ENCODE assay signal across 10 cellular contexts in genomic region chr1:55893155-55893554, GRCh38.
A peak's percentile ranks its signal among the peaks of the same experiment; 100 is the strongest.
DNase-seq lines count a peak whose midpoint lies in the region; ATAC-seq, FAIRE-seq and TF ChIP-seq lines count a peak whose summit lies in the region.
"Had no signal": no experiment of that assay in that cellular context is flagged by ENCODE, and none has a peak within 500 bp of the region (broad histone marks: within the 10 kb centered on the region; RNA-seq: fewer than 3 reads in every experiment).

No MANE protein-coding gene starts in this region.

- H3K27me3 ChIP-seq in NT2/D1 (ENCODE audit: insufficient read depth, insufficient read length) (no peaks in the 10 kb centered on the region), Peyer's patch (no peaks in the 10 kb centered on the region)
- H3K27me3 ChIP-seq: upper lobe of left lung had no signal

- H3K4me3 ChIP-seq in NT2/D1 (ENCODE audit: insufficient read length, low read depth) (no peak overlapping the region), Peyer's patch (no peak overlapping the region)
- H3K4me3 ChIP-seq: upper lobe of left lung had no signal

- no peaks in the 10 kb centered on the region for H3K36me3 ChIP-seq in NT2/D1 (ENCODE audit: insufficient read depth, insufficient read length, low read length)
- no peaks in the 10 kb centered on the region for H3K36me3 ChIP-seq in Peyer's patch
- H3K36me3 ChIP-seq: upper lobe of left lung had no signal

- no peak for ATAC-seq in GM18511 (IDR thresholded peaks at IDR 0.05; ENCODE audit: unreplicated experiment)
- ATAC-seq in GM18505 (IDR thresholded peaks at IDR 0.05; ENCODE audit: unreplicated experiment), result no peak

- FAIRE-seq in GM19239 (lab: Jason Lieb, UNC), result peak; percentile 39

- H3K27ac ChIP-seq in 22Rv1 (no peak overlapping the region), Peyer's patch (no peak overlapping the region)
- H3K27ac ChIP-seq: upper lobe of left lung had no signal

- no peak for DNase-seq in GM19239 (ENCODE audit: insufficient read length, low spot score)
- DNase-seq in NT2/D1 (ENCODE audit: low read depth, low spot score), result peak; percentile 65
- DNase-seq in fibroblast of peridontal ligament (ENCODE audit: extremely low read depth), result peak; percentile 47
- DNase-seq in activated effector memory CD4-positive, alpha-beta T cell treated with Interleukin-2 at 50 U/mL for 16 hours, result no peak
- no peak for DNase-seq in Peyer's patch
- DNase-seq: activated naive CD4-positive, alpha-beta T cell treated with anti-CD3 and anti-CD28 coated beads, Interleukin-2, amount 50 U/mL, for 16 hours; upper lobe of left lung had no signal

- H3K9ac ChIP-seq in NT2/D1 (ENCODE audit: insufficient read length, low read depth), result no peak overlapping the region

- no peak for TF ChIP-seq POLR2A in GM18505 (IDR thresholded peaks at IDR 0.05; ENCODE audit: borderline replicate concordance, extremely low read depth, insufficient read depth, insufficient read length)
- no peak for TF ChIP-seq POLR2A in Peyer's patch (IDR thresholded peaks at IDR 0.05)

- H3K4me1 ChIP-seq in NT2/D1 (ENCODE audit: insufficient read depth, insufficient read length) (no peaks in the 10 kb centered on the region), Peyer's patch (no peaks in the 10 kb centered on the region)
- H3K4me1 ChIP-seq: upper lobe of left lung had no signal

- TF ChIP-seq CTCF in 22Rv1 (IDR thresholded peaks at IDR 0.05) (peak; percentile 70), Peyer's patch (IDR thresholded peaks at IDR 0.05) (peak in 3 of 6 experiments; percentile 42 to 49 (median 44))

- H3K9me3 ChIP-seq in NT2/D1 (ENCODE audit: insufficient read depth, low read length), result peaks cover 9% of the 10 kb centered on the region; the same call in 1 of the 2 replicates
- no peaks in the 10 kb centered on the region for H3K9me3 ChIP-seq in Peyer's patch

Comparison
In these comparisons a context has a peak if more than half of its experiments do, and no peak if none do; other contexts are left out.
1. DNase-seq: peak in NT2/D1 (single experiment) and fibroblast of peridontal ligament (single experiment); none in GM19239 (single experiment), activated effector memory CD4-positive, alpha-beta T cell treated with Interleukin-2 at 50 U/mL for 16 hours (single experiment) and Peyer's patch (0 of 3).